In genomic region chr22:20266667-20267440, GRCh38 we compare ENCODE assay signal across 8 cellular contexts. TPM values are rescaled to one million over a fixed set of nuclear protein-coding genes. Genes with fewer than 3 reads are reported as not detected.
DNase-seq lines count a peak whose midpoint lies in the region; ATAC-seq, FAIRE-seq and TF ChIP-seq lines count a peak whose summit lies in the region.
"Not testable (repeated sequence)": the region's sequence is repeated elsewhere in the genome, so short reads cannot be mapped to it uniquely, and the experiment has no call there.

No MANE protein-coding gene starts in this region.

- not testable (repeated sequence) for H3K36me3 ChIP-seq in CD4-positive, CD25-positive, alpha-beta regulatory T cell (ENCODE audit: control insufficient read depth, insufficient read depth, low read length); HUES64 (ENCODE audit: insufficient read depth, low read length); H1 (ENCODE audit: control insufficient read depth in 2 of 4, insufficient read depth in 4 of 4, low read length in 3 of 4); thoracic aorta

- not testable (repeated sequence) for H3K4ac ChIP-seq in H1 (replicated peaks; ENCODE audit: insufficient read length, low read depth, low read length)

- TF ChIP-seq POLR2A in H1 (IDR thresholded peaks at IDR 0.05; ENCODE audit: control extremely low read depth in 1 of 2, low read depth in 2 of 2, low read length in 2 of 2): not testable (repeated sequence)

- not testable (repeated sequence) for H3K4me1 Mint-ChIP-seq in CD4-positive, CD25-positive, alpha-beta regulatory T cell; activated naive CD8-positive, alpha-beta T cell (ENCODE audit: low read depth); immature natural killer cell
- peaks cover 17% of the 10 kb centered on the region for H3K4me1 Mint-ChIP-seq in neural crest cell

- not testable (repeated sequence) for H2BK120ac ChIP-seq in H1 (replicated peaks; ENCODE audit: low read depth, low read length)

- POLR2A ChIA-PET in H1 (lab: Charles Lee; ENCODE audit: partially characterized antibody): not testable (repeated sequence)

- not testable (repeated sequence) for H3K27ac ChIP-seq in CD4-positive, CD25-positive, alpha-beta regulatory T cell (ENCODE audit: insufficient read depth, low read length, poor library complexity, severe bottlenecking); HUES64 (ENCODE audit: low read depth, low read length); H1 (ENCODE audit: low read depth, low read length); thoracic aorta
- H3K27ac ChIP-seq in VCaP: peak overlapping the region; percentile 83; the same call in 1 of the 2 replicates

- H4K8ac ChIP-seq in H1 (ENCODE audit: extremely low read depth, insufficient read depth, low read length): not testable (repeated sequence)

- FAIRE-seq in H1 (lab: Jason Lieb, UNC): not testable (repeated sequence)

- peak overlapping the region; percentile 46 for H3K56ac ChIP-seq in H1 (replicated peaks; ENCODE audit: insufficient read length, low read depth, low read length)

- H2BK12ac ChIP-seq in H1 (ENCODE audit: low read depth, low read length): peak overlapping the region; percentile 68; the same call in 1 of the 2 replicates

- H2BK20ac ChIP-seq in H1 (ENCODE audit: low read length): not testable (repeated sequence)

- not testable (repeated sequence) for ATAC-seq in CD4-positive, CD25-positive, alpha-beta regulatory T cell (ENCODE audit: low read depth in 2 of 2); thoracic aorta (ENCODE audit: insufficient number of reproducible peaks, low FRiP score, low read depth)

- not testable (repeated sequence) for DNase-seq in CD4-positive, CD25-positive, alpha-beta regulatory T cell; H1 (ENCODE audit: low read depth in 1 of 2, low spot score in 2 of 2); immature natural killer cell; neural crest cell (ENCODE audit: low read depth, low spot score); thoracic aorta (ENCODE audit: low spot score)

- WGBS in HUES64: 77% methylated on average over 33 of the region's 33 CpGs
- WGBS in H1 (ENCODE audit: extremely low coverage in 1 of 2, insufficient coverage in 1 of 2, insufficient read length in 1 of 2, insufficient replicate concordance in 2 of 2, low coverage in 1 of 2, low lambda C conversion rate in 2 of 2, missing lambda C conversion rate in 1 of 2), 2 experiments: 72% methylated on average over 32 of the region's 33 CpGs; no CpG with 5 or more reads in 1 of the 2 experiments

- not testable (repeated sequence) for H4K91ac ChIP-seq in H1 (replicated peaks; ENCODE audit: insufficient read length, low read length)

- not testable (repeated sequence) for TF ChIP-seq EP300 in H1 (IDR thresholded peaks at IDR 0.05; ENCODE audit: borderline replicate concordance in 1 of 2, low read depth in 2 of 2, low read length in 2 of 2)

- TF ChIP-seq CTCF in VCaP (conservative IDR thresholded peaks at IDR 0.05); H1 (IDR thresholded peaks at IDR 0.05; ENCODE audit: control extremely low read depth in 1 of 3, insufficient read depth in 1 of 3, low read depth in 1 of 3, low read length in 3 of 3); neural crest cell (conservative IDR thresholded peaks at IDR 0.05); thoracic aorta (IDR thresholded peaks at IDR 0.05): not testable (repeated sequence)

- not testable (repeated sequence) for H4K5ac ChIP-seq in H1 (ENCODE audit: insufficient read length, low read depth, low read length)

- H3K79me2 ChIP-seq in H1 (ENCODE audit: control insufficient read depth in 1 of 2, insufficient read depth in 2 of 2, low read length in 2 of 2): peaks cover 0 to 11% of the 10 kb centered on the region in 2 experiments; a peak in 1 of 4 replicates

- not testable (repeated sequence) for H3K18ac ChIP-seq in H1 (ENCODE audit: extremely low read depth, low read length)

- not testable (repeated sequence) for H2AFZ ChIP-seq in H1 (ENCODE audit: low read length)

- CTCF ChIA-PET in H1 (lab: Charles Lee; ENCODE audit: partially characterized antibody): not testable (repeated sequence)

- H3K4me2 ChIP-seq in H1 (ENCODE audit: insufficient read depth in 1 of 2, low read depth in 2 of 2, low read length in 2 of 2): peak overlapping the region; percentile 58 to 83

- H3K27me3 Mint-ChIP-seq in CD4-positive, CD25-positive, alpha-beta regulatory T cell; activated naive CD8-positive, alpha-beta T cell; immature natural killer cell (ENCODE audit: low read depth in 3 of 3); neural crest cell (ENCODE audit: low read depth): not testable (repeated sequence)

- peaks cover 12% of the 10 kb centered on the region for H3K4me1 ChIP-seq in CD4-positive, CD25-positive, alpha-beta regulatory T cell (ENCODE audit: control insufficient read depth, insufficient read depth, low read length, poor library complexity, severe bottlenecking)
- not testable (repeated sequence) for H3K4me1 ChIP-seq in HUES64 (ENCODE audit: insufficient read depth, low read length)
- H3K4me1 ChIP-seq in H1 (replicated peaks in 1 of 4; ENCODE audit: control insufficient read depth in 3 of 4, insufficient read depth in 4 of 4, low read length in 3 of 4): peaks cover 0 to 10% (median 7%) of the 10 kb centered on the region in 4 experiments; a peak in 5 of 7 replicates
- H3K4me1 ChIP-seq in thoracic aorta (ENCODE audit: control insufficient read depth in 1 of 2, low read depth in 2 of 2): peaks cover 0 to 11% of the 10 kb centered on the region in 2 donors

- H3K9me3 Mint-ChIP-seq in CD4-positive, CD25-positive, alpha-beta regulatory T cell; activated naive CD8-positive, alpha-beta T cell (ENCODE audit: low read depth); immature natural killer cell; neural crest cell: not testable (repeated sequence)

- not testable (repeated sequence) for H3K27ac Mint-ChIP-seq in CD4-positive, CD25-positive, alpha-beta regulatory T cell; activated naive CD8-positive, alpha-beta T cell; immature natural killer cell; neural crest cell (ENCODE audit: unreplicated experiment)

- H2BK15ac ChIP-seq in H1 (ENCODE audit: low read length): peak overlapping the region; percentile 88; the same call in 1 of the 2 replicates

- not testable (repeated sequence) for H3K79me1 ChIP-seq in H1 (ENCODE audit: low read depth, low read length)

- peak overlapping the region; percentile 56 to 75 (median 75) for H3K4me3 Mint-ChIP-seq in CD4-positive, CD25-positive, alpha-beta regulatory T cell
- H3K4me3 Mint-ChIP-seq in activated naive CD8-positive, alpha-beta T cell: peak overlapping the region; percentile 56
- peak overlapping the region; percentile 63 to 83 (median 81) for H3K4me3 Mint-ChIP-seq in immature natural killer cell
- H3K4me3 Mint-ChIP-seq in neural crest cell: peak overlapping the region; percentile 83

- H3K23ac ChIP-seq in H1 (ENCODE audit: insufficient read length): not testable (repeated sequence)

- not testable (repeated sequence) for H4K20me1 ChIP-seq in H1 (replicated peaks in 1 of 2; ENCODE audit: control insufficient read depth in 1 of 2, insufficient read depth in 2 of 2, low read length in 2 of 2)

- not testable (repeated sequence) for H3K4me3 ChIP-seq in CD4-positive, CD25-positive, alpha-beta regulatory T cell (ENCODE audit: low read depth, low read length)
- H3K4me3 ChIP-seq in HUES64 (ENCODE audit: low read length) (peak overlapping the region; percentile 63), H1 (ENCODE audit: extremely low read depth in 1 of 4, insufficient read depth in 2 of 4, low read depth in 3 of 4, low read length in 4 of 4) (peak overlapping the region; percentile 30 to 64 (median 51)), thoracic aorta (peak overlapping the region; percentile 70)

- TF ChIP-seq RAD21 in H1 (IDR thresholded peaks at IDR 0.05 in 1 of 2, conservative IDR thresholded peaks at IDR 0.05 in 1 of 2; ENCODE audit: low read depth in 2 of 2, low read length in 2 of 2): not testable (repeated sequence)

- H3K14ac ChIP-seq in H1 (ENCODE audit: insufficient read length): not testable (repeated sequence)

- H3K27me3 ChIP-seq in CD4-positive, CD25-positive, alpha-beta regulatory T cell (ENCODE audit: control insufficient read depth, insufficient read depth, low read length); HUES64 (ENCODE audit: insufficient read depth, low read length); H1 (replicated peaks in 1 of 4; ENCODE audit: control insufficient read depth in 3 of 4, extremely low read depth in 1 of 4, insufficient read depth in 3 of 4, low read length in 3 of 4); thoracic aorta (replicated peaks; ENCODE audit: insufficient read depth): not testable (repeated sequence)

- not testable (repeated sequence) for H3K36me3 Mint-ChIP-seq in CD4-positive, CD25-positive, alpha-beta regulatory T cell; activated naive CD8-positive, alpha-beta T cell; immature natural killer cell; neural crest cell (ENCODE audit: low read depth)

- H2AK5ac ChIP-seq in H1 (ENCODE audit: low read depth, low read length): not testable (repeated sequence)

- H2BK5ac ChIP-seq in H1 (ENCODE audit: low read depth, low read length): not testable (repeated sequence)

- H3K23me2 ChIP-seq in H1 (ENCODE audit: low read depth, low read length): not testable (repeated sequence)

- H3K9ac ChIP-seq in HUES64 (ENCODE audit: low read depth, low read length); H1 (replicated peaks in 1 of 4; ENCODE audit: extremely low read depth in 1 of 4, low read depth in 3 of 4, low read length in 3 of 4): not testable (repeated sequence)

- H3K9me3 ChIP-seq in CD4-positive, CD25-positive, alpha-beta regulatory T cell (ENCODE audit: control insufficient read depth in 2 of 2, low read length in 2 of 2); HUES64 (ENCODE audit: insufficient read depth, low read depth, low read length); H1 (ENCODE audit: insufficient read depth in 2 of 2, low read depth in 1 of 2, low read length in 1 of 2); thoracic aorta: not testable (repeated sequence)

RNA-seq across cellular contexts. Expression of gene RTN4R, which starts 1.3 kb away (rescaled TPM):
- 1.3 TPM for total RNA-seq in CD4-positive, CD25-positive, alpha-beta regulatory T cell
- polyA plus RNA-seq in CD4-positive, CD25-positive, alpha-beta regulatory T cell: 1 to 10 TPM; 1.2 to 3.3 (median 1.9) TPM
- polyA plus RNA-seq in HUES64 (2013, experiment 1 of 2): 15.2 TPM
- 19.4 TPM for polyA plus RNA-seq in HUES64 (2013, experiment 2 of 2)
- 21.8 and 22.5 TPM in 2 replicates for total RNA-seq in H1 (2021; fragmentation: NEBNext Ultra II Directional; extraction: Animal tissue kit (Norgen Biotek cat#: 25700))
- polyA plus RNA-seq in H1 (2011; rRNA removed) (41.3 and 51.5 TPM in 2 replicates), immature natural killer cell (1 to 10 TPM; 1.1 to 3.9 (median 2.2) TPM)
- 24.6 TPM for polyA plus RNA-seq in H1 (2011; cell fraction: cytosol; rRNA removed)
- 24.0 TPM for polyA plus RNA-seq in H1 (2011; cell fraction: nucleus; rRNA removed)
- polyA plus RNA-seq in H1 (2012, experiment 1 of 2): 11.0 to 25.6 TPM (median 23.1 TPM) in 4 replicates
- polyA plus RNA-seq in H1 (2012, experiment 2 of 2): 19.1 TPM
- polyA plus RNA-seq in H1 (2013, experiment 1 of 2): 30.2 TPM
- polyA plus RNA-seq in H1 (2013, experiment 2 of 2): 29.2 TPM
- 10.5 and 13.6 TPM in 2 replicates for polyA minus RNA-seq in H1 (2011; rRNA and poly(A)+ RNA removed)
- polyA minus RNA-seq in H1 (2011; cell fraction: cytosol; rRNA and poly(A)+ RNA removed): 23.1 TPM
- polyA minus RNA-seq in H1 (2011; cell fraction: nucleus; rRNA and poly(A)+ RNA removed): 9.8 TPM
- total RNA-seq in neural crest cell (17.9 and 19.0 TPM in 2 replicates), thoracic aorta (1 to 10 TPM in 1 of 2 donors, not detected in 1; 7.4 TPM)

RNA-seq across cellular contexts. Expression of gene DGCR6L, which starts 53.0 kb away (rescaled TPM):
- total RNA-seq in CD4-positive, CD25-positive, alpha-beta regulatory T cell: 28.7 TPM
- 100 to 1,000 TPM; 106 to 123 (median 114) TPM for polyA plus RNA-seq in CD4-positive, CD25-positive, alpha-beta regulatory T cell
- 44.0 TPM for polyA plus RNA-seq in HUES64 (2013, experiment 1 of 2)
- polyA plus RNA-seq in HUES64 (2013, experiment 2 of 2): 41.0 TPM
- total RNA-seq in H1 (2021; fragmentation: NEBNext Ultra II Directional; extraction: Animal tissue kit (Norgen Biotek cat#: 25700)): 41.9 and 43.6 TPM in 2 replicates
- 72.6 and 93.5 TPM in 2 replicates for polyA plus RNA-seq in H1 (2011; rRNA removed)
- 82.8 TPM for polyA plus RNA-seq in H1 (2011; cell fraction: cytosol; rRNA removed)
- 56.9 TPM for polyA plus RNA-seq in H1 (2011; cell fraction: nucleus; rRNA removed)
- polyA plus RNA-seq in H1 (2012, experiment 1 of 2): 26.0 to 54.5 TPM (median 49.4 TPM) in 4 replicates
- 59.2 TPM for polyA plus RNA-seq in H1 (2012, experiment 2 of 2)
- polyA plus RNA-seq in H1 (2013, experiment 1 of 2): 26.6 TPM
- polyA plus RNA-seq in H1 (2013, experiment 2 of 2): 25.1 TPM
- polyA minus RNA-seq in H1 (2011; rRNA and poly(A)+ RNA removed): 12.0 and 15.2 TPM in 2 replicates
- 18.9 TPM for polyA minus RNA-seq in H1 (2011; cell fraction: cytosol; rRNA and poly(A)+ RNA removed)
- polyA minus RNA-seq in H1 (2011; cell fraction: nucleus; rRNA and poly(A)+ RNA removed): 16.5 TPM
- 100 to 1,000 TPM; 143 to 160 (median 147) TPM for polyA plus RNA-seq in immature natural killer cell
- 52.1 and 58.7 TPM in 2 replicates for total RNA-seq in neural crest cell
- 10 to 100 TPM; 28.8 to 69.3 TPM for total RNA-seq in thoracic aorta
